ENCODE assay signal across 24 cellular contexts in the genomic region with DNA sequence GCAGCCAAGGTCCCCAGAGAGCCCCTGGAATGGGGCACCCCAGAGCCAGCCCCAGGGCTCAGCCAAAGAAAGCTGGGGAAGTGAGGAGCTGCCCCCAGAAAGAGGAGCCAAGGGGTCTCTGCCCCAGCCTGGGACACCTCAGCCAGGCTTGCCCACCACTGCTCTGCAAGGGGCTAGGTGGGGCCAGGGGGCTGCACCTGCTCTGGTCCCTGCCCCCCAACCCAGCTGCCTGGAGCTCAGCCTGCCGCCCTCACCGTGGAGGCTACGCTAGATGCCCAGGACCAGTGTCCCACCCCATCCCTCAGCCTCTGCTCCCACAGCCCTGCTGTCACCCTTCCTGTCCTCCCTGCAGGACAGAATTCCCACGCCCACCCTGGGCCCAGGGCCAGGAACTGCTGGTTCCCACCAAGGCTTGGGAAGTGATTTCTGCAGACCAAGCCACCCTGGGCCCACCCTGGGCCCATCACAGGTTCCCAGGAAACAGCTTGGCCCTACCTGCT. TPM values are rescaled to one million over a fixed set of nuclear protein-coding genes. Genes with fewer than 3 reads are reported as not detected.
DNase-seq lines count a peak whose midpoint lies in the region; ATAC-seq, FAIRE-seq and TF ChIP-seq lines count a peak whose summit lies in the region.
"Had no signal": no experiment of that assay in that cellular context is flagged by ENCODE, and none has a peak within 500 bp of the region (broad histone marks: within the 10 kb centered on the region; RNA-seq: fewer than 3 reads in every experiment).

No MANE protein-coding gene starts in this region.

- H3K4me3 Mint-ChIP-seq in activated CD4-positive, alpha-beta T cell treated with anti-CD3 and anti-CD28 coated beads, Interleukin-2, amount 10 ng/mL, durations not matched to agents 24 days and 14 days, result no peak overlapping the region
- H3K4me3 Mint-ChIP-seq: activated naive CD8-positive, alpha-beta T cell treated with anti-CD3 and anti-CD28 coated beads, Interleukin-2, amount 10 ng/mL, durations not matched to agents 7 days and 5 days; natural killer cell had no signal

- H3K9me3 Mint-ChIP-seq in activated CD4-positive, alpha-beta T cell treated with anti-CD3 and anti-CD28 coated beads, Interleukin-2, amount 10 ng/mL, durations not matched to agents 24 days and 14 days, result no peaks in the 10 kb centered on the region
- H3K9me3 Mint-ChIP-seq: activated naive CD8-positive, alpha-beta T cell treated with anti-CD3 and anti-CD28 coated beads, Interleukin-2, amount 10 ng/mL, durations not matched to agents 7 days and 5 days; natural killer cell had no signal

- no peak for TF ChIP-seq CTCF in HEK293 (tag by site-specific recombination; IDR thresholded peaks at IDR 0.05)
- no peak for TF ChIP-seq CTCF in breast epithelium (IDR thresholded peaks at IDR 0.05)
- TF ChIP-seq CTCF in lower lobe of right lung (IDR thresholded peaks at IDR 0.05), result no peak
- TF ChIP-seq CTCF in stomach (IDR thresholded peaks at IDR 0.05), result no peak
- no peak for TF ChIP-seq CTCF in D721Med (IDR thresholded peaks at IDR 0.05; ENCODE audit: insufficient read depth, missing control alignments)

- CTCF ChIA-PET in HEK293 (lab: Yijun Ruan, JAX), result interaction anchor here (0.5 to 15.7 kb wide), 5 partner anchors 13 to 1236 kb away, joined by 3 to 567 read pairs (median 3); no protein-coding TSS in a partner anchor

- TF ChIP-seq EP300 in stomach (IDR thresholded peaks at IDR 0.05), result no peak

- no peaks in the 10 kb centered on the region for H3K36me3 ChIP-seq in HEK293 (ENCODE audit: control insufficient read depth in 2 of 2, insufficient read depth in 1 of 2, low read length in 2 of 2)
- no peaks in the 10 kb centered on the region for H3K36me3 ChIP-seq in breast epithelium
- no peaks in the 10 kb centered on the region for H3K36me3 ChIP-seq in lower lobe of right lung
- H3K36me3 ChIP-seq in stomach, result no peaks in the 10 kb centered on the region
- H3K36me3 ChIP-seq: BLaER1 treated with 17β-estradiol and CSF1 and Interleukin-3, amounts not matched to agents 10 nM and 100 nM; WERI-Rb-1 had no signal

- H3K9me3 ChIP-seq in HEK293 (ENCODE audit: control insufficient read depth, insufficient read depth, low read depth, low read length) (no peaks in the 10 kb centered on the region), breast epithelium (no peaks in the 10 kb centered on the region), lower lobe of right lung (no peaks in the 10 kb centered on the region), stomach (no peaks in the 10 kb centered on the region)
- H3K9me3 ChIP-seq: BLaER1 treated with 17β-estradiol and CSF1 and Interleukin-3, amounts not matched to agents 10 nM and 100 nM had no signal

- no peak for FAIRE-seq in D721Med (lab: Jason Lieb, UNC)

- ATAC-seq in lower lobe of right lung, result no peak
- ATAC-seq: K562; natural killer cell; stimulated activated naive CD8-positive, alpha-beta T cell treated with anti-CD3 and anti-CD28 coated beads, Interleukin-15, Interleukin-2, amounts not matched to agents 100 U/mL and 50 U/mL, for 24 hours had no signal

- POLR2A ChIA-PET in HEK293 (lab: Yijun Ruan, JAX), result interaction anchor here (1.6 kb wide), 1 partner anchor 36 kb away, joined by 9 read pairs; the partner anchor contains the start of gene EIF1

- intact Hi-C loops in breast epithelium (cut with DNase I; ENCODE audit: low total_unique reads) (loop anchor here (10.0 kb wide), 2 partner anchors 108 to 738 kb away; no protein-coding TSS in a partner anchor), lower lobe of right lung (cut with DNase I) (no loop called here), stomach (cut with DNase I; ENCODE audit: low total_unique reads) (loop anchor here (10.0 kb wide), 1 partner anchor 748 kb away; no protein-coding TSS in a partner anchor)
- intact Hi-C loops in activated CD4-positive, alpha-beta T cell treated with anti-CD3 and anti-CD28 coated beads, Interleukin-2, amount 10 ng/mL, durations not matched to agents 24 days and 14 days (cut with micrococcal nuclease), result no loop called here

- H3K4me1 Mint-ChIP-seq in activated CD4-positive, alpha-beta T cell treated with anti-CD3 and anti-CD28 coated beads, Interleukin-2, amount 10 ng/mL, durations not matched to agents 24 days and 14 days, result peaks cover 9% of the 10 kb centered on the region

- DNase-seq in breast epithelium (ENCODE audit: low spot score in 2 of 2) (no peak), lower lobe of right lung (no peak), stomach (no peak), HuH-7.5 (ENCODE audit: low spot score) (no peak), D721Med (ENCODE audit: insufficient read length, low spot score) (no peak), DMS79 (lab: John Stamatoyannopoulos, UW) (no peak)
- DNase-seq in activated CD4-positive, alpha-beta T cell treated with anti-CD3 and anti-CD28 coated beads, Interleukin-2, amount 10 ng/mL, durations not matched to agents 24 days and 14 days, result no peak
- DNase-seq: activated CD4-positive, alpha-beta T cell treated with anti-CD3 and anti-CD28 coated beads, Interleukin-2, amount 50 U/mL, for 1 hour; activated naive CD8-positive, alpha-beta T cell treated with anti-CD3 and anti-CD28 coated beads, Interleukin-2, amount 10 ng/mL, durations not matched to agents 7 days and 5 days; cerebellar nuclear complex; effector memory CD4-positive, alpha-beta T cell; HCEC 1CT; mesendoderm; natural killer cell; NCI-H1436 treated with DMSO at 0.1 percent for 48 hours; NCI-H524 treated with DMSO at 0.1 percent for 48 hours; stimulated activated naive CD8-positive, alpha-beta T cell treated with anti-CD3 and anti-CD28 coated beads, Interleukin-15, Interleukin-2, amounts not matched to agents 100 U/mL and 50 U/mL, for 24 hours; WERI-Rb-1 had no signal

- H3K27me3 ChIP-seq in breast epithelium (no peaks in the 10 kb centered on the region), lower lobe of right lung (ENCODE audit: low read depth) (no peaks in the 10 kb centered on the region), stomach (no peaks in the 10 kb centered on the region)
- H3K27me3 ChIP-seq: BLaER1 treated with 17β-estradiol and CSF1 and Interleukin-3, amounts not matched to agents 10 nM and 100 nM had no signal

- TF ChIP-seq POLR2A in breast epithelium (IDR thresholded peaks at IDR 0.05), result no peak
- TF ChIP-seq POLR2A in stomach (IDR thresholded peaks at IDR 0.05), result no peak

- H3K27me3 Mint-ChIP-seq in activated CD4-positive, alpha-beta T cell treated with anti-CD3 and anti-CD28 coated beads, Interleukin-2, amount 10 ng/mL, durations not matched to agents 24 days and 14 days, result no peaks in the 10 kb centered on the region

- H3K4me3 ChIP-seq in HEK293 (ENCODE audit: low read depth, low read length) (no peak overlapping the region), breast epithelium (peak overlapping the region in 1 of 3 donors; percentile 1), lower lobe of right lung (no peak overlapping the region), stomach (no peak overlapping the region)
- H3K4me3 ChIP-seq: BLaER1 treated with 17β-estradiol and CSF1 and Interleukin-3, amounts not matched to agents 10 nM and 100 nM; K562 had no signal

- H3K36me3 Mint-ChIP-seq in activated CD4-positive, alpha-beta T cell treated with anti-CD3 and anti-CD28 coated beads, Interleukin-2, amount 10 ng/mL, durations not matched to agents 24 days and 14 days (ENCODE audit: low read depth), result no peaks in the 10 kb centered on the region
- H3K36me3 Mint-ChIP-seq: activated naive CD8-positive, alpha-beta T cell treated with anti-CD3 and anti-CD28 coated beads, Interleukin-2, amount 10 ng/mL, durations not matched to agents 7 days and 5 days; natural killer cell had no signal

- WGBS in stomach, 5 donors, result 68 to 81% (median 75%) methylated on average over 4 of the region's 4 CpGs

- H3K4me1 ChIP-seq in HEK293 (ENCODE audit: control insufficient read depth, insufficient read depth, low read length) (no peaks in the 10 kb centered on the region; the same call in 1 of the 2 replicates), breast epithelium (peaks cover 49 to 74% of the 10 kb centered on the region in 2 donors), lower lobe of right lung (peaks cover 45% of the 10 kb centered on the region), stomach (peaks cover 54 to 84% (median 74%) of the 10 kb centered on the region in 4 donors)

- no peak overlapping the region for H3K27ac ChIP-seq in HEK293 (ENCODE audit: extremely low read depth, low read depth, low read length)
- peak overlapping the region; percentile 97 to 100 for H3K27ac ChIP-seq in breast epithelium
- peak overlapping the region; percentile 88 for H3K27ac ChIP-seq in lower lobe of right lung
- H3K27ac ChIP-seq in stomach, result peak overlapping the region; percentile 77 to 93 (median 88)
- H3K27ac ChIP-seq: BLaER1 treated with 17β-estradiol and CSF1 and Interleukin-3, amounts not matched to agents 10 nM and 100 nM; WERI-Rb-1 had no signal

- no peak overlapping the region for H3K27ac Mint-ChIP-seq in activated CD4-positive, alpha-beta T cell treated with anti-CD3 and anti-CD28 coated beads, Interleukin-2, amount 10 ng/mL, durations not matched to agents 24 days and 14 days
- H3K27ac Mint-ChIP-seq: activated naive CD8-positive, alpha-beta T cell treated with anti-CD3 and anti-CD28 coated beads, Interleukin-2, amount 10 ng/mL, durations not matched to agents 7 days and 5 days had no signal

RNA-seq across cellular contexts. Expression of gene KRT17, which starts 28.1 kb away (rescaled TPM):
- total RNA-seq in breast epithelium (1,000 to 10,000 TPM in 2 of 3 donors, 1 to 10 TPM in 1; 1.9 to 1,676 (median 1,373) TPM), lower lobe of right lung (2.6 TPM), stomach (10 to 100 TPM in 2 of 5 donors, 1 to 10 TPM in 2, not detected in 1; 1.6 to 13.6 (median 8.1) TPM)
- 10 to 100 TPM in 1 of 3 donors, 1 to 10 TPM in 2; 2.0 to 14.2 (median 6.0) TPM for polyA plus RNA-seq in stomach
- not detected in 2 replicates for total RNA-seq in activated CD4-positive, alpha-beta T cell treated with anti-CD3 and anti-CD28 coated beads, Interleukin-2, amount 10 ng/mL, durations not matched to agents 24 days and 14 days
- total RNA-seq: activated naive CD8-positive, alpha-beta T cell treated with anti-CD3 and anti-CD28 coated beads, Interleukin-2, amount 10 ng/mL, durations not matched to agents 7 days and 5 days; G401; natural killer cell had no signal

RNA-seq across cellular contexts. Expression of gene EIF1, which starts 36.2 kb away (rescaled TPM):
- total RNA-seq in breast epithelium (100 to 1,000 TPM; 217 to 850 (median 260) TPM), lower lobe of right lung (943 TPM), stomach (100 to 1,000 TPM in 3 of 5 donors, 10 to 100 TPM in 2; 62.4 to 255 (median 187) TPM)
- 100 to 1,000 TPM; 333 to 972 (median 834) TPM for polyA plus RNA-seq in stomach
- 837 and 858 TPM in 2 replicates for total RNA-seq in activated CD4-positive, alpha-beta T cell treated with anti-CD3 and anti-CD28 coated beads, Interleukin-2, amount 10 ng/mL, durations not matched to agents 24 days and 14 days

RNA-seq across cellular contexts. Expression of gene KRT16, which starts 39.9 kb away (rescaled TPM):
- total RNA-seq in breast epithelium (100 to 1,000 TPM in 1 of 3 donors, 10 to 100 TPM in 1, 1 to 10 TPM in 1; 2.6 to 100 (median 51.8) TPM), lower lobe of right lung (not detected), stomach (1 to 10 TPM in 1 of 5 donors, not detected in 4; 1.1 TPM)
- 10 to 100 TPM in 1 of 3 donors, 1 to 10 TPM in 1, not detected in 1; 1.3 to 32.8 TPM for polyA plus RNA-seq in stomach
- not detected in 2 replicates for total RNA-seq in activated CD4-positive, alpha-beta T cell treated with anti-CD3 and anti-CD28 coated beads, Interleukin-2, amount 10 ng/mL, durations not matched to agents 24 days and 14 days
- total RNA-seq: activated naive CD8-positive, alpha-beta T cell treated with anti-CD3 and anti-CD28 coated beads, Interleukin-2, amount 10 ng/mL, durations not matched to agents 7 days and 5 days; G401; glomerular endothelial cell; K562; natural killer cell had no signal

RNA-seq across cellular contexts. Expression of gene GAST, which starts 59.6 kb away (rescaled TPM):
- not detected for total RNA-seq in breast epithelium
- not detected for total RNA-seq in lower lobe of right lung
- total RNA-seq in stomach, result 10 to 100 TPM in 1 of 5 donors, not detected in 4; 32.7 TPM
- 1 to 10 TPM in 1 of 3 donors, not detected in 2; 1.3 TPM for polyA plus RNA-seq in stomach
- total RNA-seq in activated CD4-positive, alpha-beta T cell treated with anti-CD3 and anti-CD28 coated beads, Interleukin-2, amount 10 ng/mL, durations not matched to agents 24 days and 14 days, result not detected in 2 replicates
- total RNA-seq: activated naive CD8-positive, alpha-beta T cell treated with anti-CD3 and anti-CD28 coated beads, Interleukin-2, amount 10 ng/mL, durations not matched to agents 7 days and 5 days; G401; glomerular endothelial cell; K562; natural killer cell; ureter had no signal
- polyA plus RNA-seq: K562 had no signal

Comparison
In these comparisons a context has a peak if more than half of its experiments do, and no peak if none do; other contexts are left out.
1. intact Hi-C loops: an anchor here in breast epithelium (10.0 kb wide) and stomach (10.0 kb wide); none called in lower lobe of right lung and activated CD4-positive, alpha-beta T cell treated with anti-CD3 and anti-CD28 coated beads, Interleukin-2, amount 10 ng/mL, durations not matched to agents 24 days and 14 days.